In genomic region chr4:185004562-185005208, GRCh38 we compare ENCODE assay signal across 10 cellular contexts. TPM values are rescaled to one million over a fixed set of nuclear protein-coding genes. Genes with fewer than 3 reads are reported as not detected.
DNase-seq lines count a peak whose midpoint lies in the region; ATAC-seq, FAIRE-seq and TF ChIP-seq lines count a peak whose summit lies in the region.
"Had no signal": no experiment of that assay in that cellular context is flagged by ENCODE, and none has a peak within 500 bp of the region (broad histone marks: within the 10 kb centered on the region; RNA-seq: fewer than 3 reads in every experiment).

No MANE protein-coding gene starts in this region.

- FAIRE-seq in bronchial epithelial cell (lab: Jason Lieb, UNC) = no peak
- FAIRE-seq: endometrium had no signal

- H3K4me1 ChIP-seq in mucosa of descending colon (ENCODE audit: low read depth) = no peaks in the 10 kb centered on the region

- H3K36me3 ChIP-seq in bronchial epithelial cell (ENCODE audit: control insufficient read depth, insufficient read depth, low read length) (no peaks in the 10 kb centered on the region), mucosa of descending colon (ENCODE audit: low read depth) (no peaks in the 10 kb centered on the region)

- DNase-seq in DMS53 (lab: John Stamatoyannopoulos, UW) (peak; percentile 74), NCI-H1105 (lab: John Stamatoyannopoulos, UW) (peak; percentile 74), bronchial epithelial cell (ENCODE audit: low read depth) (peak; percentile 5), mucosa of descending colon (peak in 1 of 3 donors; percentile 42), HUDEP-2 (lab: John Stamatoyannopoulos, UW; ENCODE audit: unreplicated experiment in 76 of 76) (no peak)
- DNase-seq in stimulated activated naive CD4-positive, alpha-beta T cell (lab: John Stamatoyannopoulos, UW) = no peak
- DNase-seq in activated effector memory CD4-positive, alpha-beta T cell treated with Interleukin-2 at 50 U/mL for 16 hours = no peak

- H3K4me3 ChIP-seq in bronchial epithelial cell (ENCODE audit: low read depth, low read length) (no peak overlapping the region), mucosa of descending colon (no peak overlapping the region)

- H3K9me3 ChIP-seq in mucosa of descending colon = no peaks in the 10 kb centered on the region

- peak; percentile 45 for ATAC-seq in GM21723 (IDR thresholded peaks at IDR 0.05; ENCODE audit: unreplicated experiment)
- peak; percentile 60 for ATAC-seq in mucosa of descending colon

- no peak for TF ChIP-seq CTCF in bronchial epithelial cell (IDR thresholded peaks at IDR 0.05; ENCODE audit: insufficient read depth, low read length, severe bottlenecking)
- no peak for TF ChIP-seq CTCF in mucosa of descending colon (IDR thresholded peaks at IDR 0.05)

- intact Hi-C loops in mucosa of descending colon (cut with DNase I, micrococcal nuclease) = no loop called here

- H3K27me3 ChIP-seq in bronchial epithelial cell (ENCODE audit: control insufficient read depth, insufficient read depth, low read length) = peaks cover 3% of the 10 kb centered on the region

RNA-seq across cellular contexts. Expression of gene HELT, which starts 13.6 kb away (rescaled TPM):
- total RNA-seq in bronchial epithelial cell (not detected in 2 replicates), mucosa of descending colon (not detected)
- total RNA-seq: urinary bladder had no signal

Comparison
In these comparisons a context has a peak if more than half of its experiments do, and no peak if none do; other contexts are left out.
1. DNase-seq: peak in DMS53 (single experiment), NCI-H1105 (single experiment) and bronchial epithelial cell (single experiment); none in HUDEP-2 (0 of 76), stimulated activated naive CD4-positive, alpha-beta T cell (0 of 6) and activated effector memory CD4-positive, alpha-beta T cell treated with Interleukin-2 at 50 U/mL for 16 hours (single experiment).